ENCODE assay signal across 24 cellular contexts in genomic region chrY:17067306-17067705, GRCh38.
DNase-seq lines count a peak whose midpoint lies in the region; ATAC-seq and TF ChIP-seq lines count a peak whose summit lies in the region.
"Had no signal": no experiment of that assay in that cellular context is flagged by ENCODE, and none has a peak within 500 bp of the region (broad histone marks: within the 10 kb centered on the region; RNA-seq: fewer than 3 reads in every experiment).

No MANE protein-coding gene starts in this region.

- H3K4me1 ChIP-seq in foreskin keratinocyte (no peaks in the 10 kb centered on the region), spleen (no peaks in the 10 kb centered on the region)
- H3K4me1 ChIP-seq: BLaER1 treated with 17β-estradiol and CSF1 and Interleukin-3, amounts not matched to agents 10 nM and 100 nM; Caco-2; SJSA1 had no signal

- peaks cover 0 to 19% (median 0%) of the 10 kb centered on the region in 8 donors for H3K9me3 ChIP-seq in spleen
- H3K9me3 ChIP-seq: BLaER1 treated with 17β-estradiol and CSF1 and Interleukin-3, amounts not matched to agents 10 nM and 100 nM; Caco-2; SJSA1 had no signal

- no peaks in the 10 kb centered on the region for H3K36me3 ChIP-seq in spleen
- H3K36me3 ChIP-seq: BLaER1 treated with 17β-estradiol and CSF1 and Interleukin-3, amounts not matched to agents 10 nM and 100 nM; SJSA1 had no signal

- ATAC-seq in foreskin keratinocyte, result peak; percentile 8

- intact Hi-C loops in spleen (cut with DNase I; ENCODE audit: low total_unique reads) (no loop called here), posterior cingulate gyrus (cut with DNase I) (no loop called here)

- no peak for TF ChIP-seq POLR2A in spleen (IDR thresholded peaks at IDR 0.05)

- H3K27ac ChIP-seq in foreskin keratinocyte, result no peak overlapping the region
- no peak overlapping the region for H3K27ac ChIP-seq in spleen
- H3K27ac ChIP-seq: 22Rv1; BLaER1 treated with 17β-estradiol and CSF1 and Interleukin-3, amounts not matched to agents 10 nM and 100 nM; SJSA1 had no signal

- WGBS in spleen, 5 donors, result 65 to 71% (median 66%) methylated on average over 2 of the region's 2 CpGs; no CpG with 5 or more reads in 2 of the 5 donors

- TF ChIP-seq CTCF in cardiac fibroblast (IDR thresholded peaks at IDR 0.05; ENCODE audit: low read depth, low read length), result no peak
- no peak for TF ChIP-seq CTCF in foreskin keratinocyte (conservative IDR thresholded peaks at IDR 0.05)
- no peak for TF ChIP-seq CTCF in spleen (IDR thresholded peaks at IDR 0.05 in 8 of 11, conservative IDR thresholded peaks at IDR 0.05 in 3 of 11)

- no peaks in the 10 kb centered on the region for H3K27me3 ChIP-seq in foreskin keratinocyte
- H3K27me3 ChIP-seq in spleen (replicated peaks in 1 of 7), result no peaks in the 10 kb centered on the region
- H3K27me3 ChIP-seq: BLaER1 treated with 17β-estradiol and CSF1 and Interleukin-3, amounts not matched to agents 10 nM and 100 nM; SJSA1 had no signal

- DNase-seq in A172 (ENCODE audit: low spot score) (peak; percentile 85), NCI-H226 (peak; percentile 78), cardiac fibroblast (ENCODE audit: low read depth in 2 of 2) (peak; percentile 0 to 1), foreskin keratinocyte (peak; percentile 39 to 53), spleen (no peak), NCI-H82 (lab: John Stamatoyannopoulos, UW) (no peak), posterior cingulate gyrus (no peak), GDM1 (lab: John Stamatoyannopoulos, UW) (no peak)
- DNase-seq: Caco-2; CD4-positive, alpha-beta memory T cell; DND-41; H9; Kasumi-1; MM.1S; NCI-H1048; NCI-H1436; NCI-H187 treated with DMSO at 0.1 percent for 48 hours; NCI-H2227 treated with DMSO at 0.1 percent for 48 hours; NCI-H510A treated with DMSO at 0.1 percent for 48 hours; NCI-H748 treated with DMSO at 0.1 percent for 48 hours; NK-92 treated with Interleukin-12 subunit alpha and Interleukin-12 subunit beta, amount 100 ng/mL, for 24 hours had no signal

- H3K4me3 ChIP-seq in cardiac fibroblast (replicated peaks in 1 of 2; ENCODE audit: low read depth in 2 of 2, low read length in 2 of 2) (no peak overlapping the region), spleen (no peak overlapping the region)
- H3K4me3 ChIP-seq: BLaER1 treated with 17β-estradiol and CSF1 and Interleukin-3, amounts not matched to agents 10 nM and 100 nM; SJSA1 had no signal

Comparison
In these comparisons a context has a peak if more than half of its experiments do, and no peak if none do; other contexts are left out.
1. DNase-seq: peak in A172 (single experiment), NCI-H226 (single experiment), cardiac fibroblast (2 of 2) and foreskin keratinocyte (2 of 2); none in spleen (single experiment), NCI-H82 (single experiment), posterior cingulate gyrus (0 of 10) and GDM1 (single experiment).